In the genomic region with DNA sequence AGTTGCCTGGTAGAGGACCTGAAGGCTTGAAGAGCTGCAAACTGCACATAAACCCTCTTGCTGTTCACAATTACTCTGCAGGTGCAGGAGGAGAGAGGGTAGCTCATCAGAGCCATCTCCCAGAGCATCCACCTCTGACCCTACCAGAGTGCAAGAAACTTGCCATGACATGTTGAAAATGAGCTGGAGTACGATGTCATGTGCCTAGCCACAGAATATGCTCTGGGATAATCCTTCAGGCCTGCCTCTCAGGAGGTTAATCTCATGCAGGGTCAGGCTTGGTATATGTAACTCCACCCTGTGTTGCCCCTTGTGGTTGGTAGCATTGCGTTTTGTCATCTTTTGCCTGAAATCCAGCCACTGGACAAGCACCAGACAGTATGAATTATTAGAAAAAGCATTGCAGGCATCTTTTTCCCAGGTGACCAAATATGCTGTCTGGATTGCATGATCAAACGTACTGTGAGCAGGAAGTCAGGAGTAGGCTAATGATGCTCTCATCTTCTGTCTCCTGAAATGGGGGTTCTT, we compare ENCODE assay signal across 19 cellular contexts.
"Had no signal": no experiment of that assay in that cellular context is flagged by ENCODE, and none has a peak within 500 bp of the region (broad histone marks: within the 10 kb centered on the region; RNA-seq: fewer than 3 reads in every experiment).

No MANE protein-coding gene starts in this region.

- DNase-seq: activated CD4-positive, alpha-beta T cell treated with anti-CD3 and anti-CD28 coated beads for 1 hour; activated CD8-positive, alpha-beta memory T cell treated with anti-CD3 and anti-CD28 coated beads, Interleukin-2, amount 50 U/mL, for 4 hours; activated CD8-positive, alpha-beta T cell treated with anti-CD3 and anti-CD28 coated beads for 36 hours; activated gamma-delta T cell treated with Interleukin-2 at 50 U/mL for 16 hours; activated naive CD8-positive, alpha-beta T cell treated with anti-CD3 and anti-CD28 coated beads for 36 hours; activated T-cell treated with anti-CD3 and anti-CD28 coated beads, Interleukin-2, amount 50 U/mL, for 72 hours; hypothalamus; left colon; mucosa of descending colon; naive thymus-derived CD8-positive, alpha-beta T cell; occipital lobe; right lobe of liver; stimulated activated CD4-positive, alpha-beta T cell treated with anti-CD3 and anti-CD28 coated beads, Interleukin-1b, Interleukin-23, amount 100 ng/mL, for 48 hours; T-helper 9 cell; tibial artery; uterus had no signal

- ATAC-seq: activated CD8-positive, alpha-beta T cell treated with anti-CD3 and anti-CD28 coated beads for 36 hours; naive thymus-derived CD8-positive, alpha-beta T cell; stimulated activated memory B cell treated with anti-CD40 and anti-IgM and Interleukin-4, amounts not matched to agents 10 μg/mL and 1 μg/mL and 100 μg/mL, for 72 hours had no signal

- H3K4me3 ChIP-seq: ascending aorta, cardiac muscle cell, mucosa of descending colon, right lobe of liver, tibial artery, uterus had no signal
